In the genomic region with DNA sequence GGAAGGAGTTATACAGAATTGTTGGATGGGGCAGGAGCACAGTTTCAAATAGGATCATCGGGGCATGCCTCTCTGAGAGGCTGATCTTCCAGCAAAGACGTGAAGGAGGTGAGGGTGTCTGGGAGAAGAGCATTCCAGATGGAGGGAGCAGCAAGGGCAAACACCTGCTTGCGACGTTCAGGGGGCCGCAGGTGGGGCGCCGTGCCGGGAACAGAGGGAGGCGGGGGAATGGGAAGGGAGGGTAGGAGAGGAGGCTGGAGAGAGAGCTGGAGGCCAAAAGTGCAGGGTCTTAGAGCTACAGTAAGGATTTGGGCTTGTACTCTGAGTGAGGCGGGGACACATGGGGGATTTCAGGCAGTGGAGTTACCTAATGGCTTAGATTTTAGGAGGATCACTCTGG, we compare ENCODE assay signal across 32 cellular contexts. TPM values are rescaled to one million over a fixed set of nuclear protein-coding genes. Genes with fewer than 3 reads are reported as not detected.
"Had no signal": no experiment of that assay in that cellular context is flagged by ENCODE, and none has a peak within 500 bp of the region (broad histone marks: within the 10 kb centered on the region; RNA-seq: fewer than 3 reads in every experiment).

No MANE protein-coding gene starts in this region.

- DNase-seq: hypothalamus; immature natural killer cell; kidney; left colon; left lung; mesendoderm; naive B cell; natural killer cell; nucleus accumbens; pancreas; posterior cingulate gyrus; retina; right cardiac atrium; stimulated activated CD4-positive, alpha-beta T cell treated with anti-CD3 and anti-CD28 coated beads, Interleukin-12 subunit alpha, Interleukin-12 subunit beta, amount 100 ng/mL, for 4 hours; stimulated activated CD4-positive, alpha-beta T cell treated with anti-CD3 and anti-CD28 coated beads, Interleukin-15, amount 100 ng/mL, for 24 hours; stimulated activated CD4-positive, alpha-beta T cell treated with anti-CD3 and anti-CD28 coated beads, Interleukin-2, amount 100 ng/mL, for 24 hours; stimulated activated CD4-positive, alpha-beta T cell treated with anti-CD3 and anti-CD28 coated beads, Interleukin-4, amount 100 ng/mL, for 1 hour; stimulated activated naive B cell treated with anti-CD40 and anti-IgM and Interleukin-4, amounts not matched to agents 10 μg/mL and 1 μg/mL and 100 μg/mL, for 72 hours; stimulated activated naive CD8-positive, alpha-beta T cell treated with anti-CD3 and anti-CD28 coated beads, Interleukin-15, Interleukin-2, amounts not matched to agents 100 U/mL and 50 U/mL, for 24 hours; testis; thyroid gland; transverse colon had no signal

- H3K9me3 Mint-ChIP-seq: immature natural killer cell; naive B cell; natural killer cell; stimulated activated naive B cell treated with anti-CD40 and anti-IgM and Interleukin-4, amounts not matched to agents 10 μg/mL and 1 μg/mL and 100 μg/mL, for 72 hours had no signal

- H3K4me3 Mint-ChIP-seq: immature natural killer cell; mesothelial cell of epicardium; naive B cell; natural killer cell; stimulated activated naive B cell treated with anti-CD40 and anti-IgM and Interleukin-4, amounts not matched to agents 10 μg/mL and 1 μg/mL and 100 μg/mL, for 72 hours had no signal

- H3K4me1 Mint-ChIP-seq: immature natural killer cell; stimulated activated naive B cell treated with anti-CD40 and anti-IgM and Interleukin-4, amounts not matched to agents 10 μg/mL and 1 μg/mL and 100 μg/mL, for 72 hours had no signal

- ATAC-seq: left colon; left lung; natural killer cell; pancreas; right cardiac atrium; sciatic nerve; stimulated activated naive B cell treated with anti-CD40 and anti-IgM and Interleukin-4, amounts not matched to agents 10 μg/mL and 1 μg/mL and 100 μg/mL, for 72 hours; stimulated activated naive CD8-positive, alpha-beta T cell treated with anti-CD3 and anti-CD28 coated beads, Interleukin-15, Interleukin-2, amounts not matched to agents 100 U/mL and 50 U/mL, for 24 hours had no signal

- H3K27ac Mint-ChIP-seq: mesothelial cell of epicardium; natural killer cell; stimulated activated naive B cell treated with anti-CD40 and anti-IgM and Interleukin-4, amounts not matched to agents 10 μg/mL and 1 μg/mL and 100 μg/mL, for 72 hours had no signal

- H3K36me3 Mint-ChIP-seq: immature natural killer cell; naive B cell; natural killer cell; stimulated activated naive B cell treated with anti-CD40 and anti-IgM and Interleukin-4, amounts not matched to agents 10 μg/mL and 1 μg/mL and 100 μg/mL, for 72 hours had no signal

RNA-seq across cellular contexts. Expression of gene APOL5, which starts 13.6 kb away (rescaled TPM):
- total RNA-seq: kidney, left colon, left lung, lower leg skin, lung, mesothelial cell of epicardium, mononuclear cell, natural killer cell, osteoblast, pancreas, prostate gland, right cardiac atrium, sciatic nerve, stomach, thyroid gland, transverse colon, upper lobe of left lung, vagina had no signal
